9 cellular contexts compared by ENCODE assay signal in genomic region chr20:32790751-32791057, GRCh38.
"Had no signal": no experiment of that assay in that cellular context is flagged by ENCODE, and none has a peak within 500 bp of the region (broad histone marks: within the 10 kb centered on the region; RNA-seq: fewer than 3 reads in every experiment).

No MANE protein-coding gene starts in this region.

- H3K36me3 ChIP-seq: brain microvascular endothelial cell had no signal

- H3K27ac Mint-ChIP-seq: activated CD4-positive, alpha-beta memory T cell treated with anti-CD3 and anti-CD28 coated beads, Interleukin-2, amount 10 ng/mL, durations not matched to agents 7 days and 5 days; activated naive CD4-positive, alpha-beta T cell treated with anti-CD3 and anti-CD28 coated beads for 36 hours; activated naive CD8-positive, alpha-beta T cell; T-helper 1 cell treated with Interleukin-12 subunit alpha and Interleukin-12 subunit beta and Interleukin-4 antibody, amounts not matched to agents 30 μg/mL and 1 μg/mL, for 36 hours had no signal

- H3K4me3 Mint-ChIP-seq: activated CD4-positive, alpha-beta memory T cell treated with anti-CD3 and anti-CD28 coated beads, Interleukin-2, amount 10 ng/mL, durations not matched to agents 7 days and 5 days; activated naive CD4-positive, alpha-beta T cell treated with anti-CD3 and anti-CD28 coated beads for 36 hours; activated naive CD8-positive, alpha-beta T cell; activated T-helper 17 cell treated with anti-CD3 and anti-CD28 coated beads, Interleukin-2, amount 50 U/mL, for 72 hours; T-helper 1 cell treated with Interleukin-12 subunit alpha and Interleukin-12 subunit beta and Interleukin-4 antibody, amounts not matched to agents 30 μg/mL and 1 μg/mL, for 36 hours had no signal

- H3K27me3 ChIP-seq: brain microvascular endothelial cell had no signal

- H3K27ac ChIP-seq: brain microvascular endothelial cell had no signal

- H3K36me3 Mint-ChIP-seq: activated naive CD8-positive, alpha-beta T cell had no signal

- FAIRE-seq: RCC 7860 had no signal

- H3K27me3 Mint-ChIP-seq: activated CD4-positive, alpha-beta memory T cell treated with anti-CD3 and anti-CD28 coated beads, Interleukin-2, amount 10 ng/mL, durations not matched to agents 7 days and 5 days; activated naive CD8-positive, alpha-beta T cell; activated T-helper 17 cell treated with anti-CD3 and anti-CD28 coated beads, Interleukin-2, amount 50 U/mL, for 72 hours had no signal

- H3K9me3 Mint-ChIP-seq: activated CD4-positive, alpha-beta memory T cell treated with anti-CD3 and anti-CD28 coated beads, Interleukin-2, amount 10 ng/mL, durations not matched to agents 7 days and 5 days; activated naive CD4-positive, alpha-beta T cell treated with anti-CD3 and anti-CD28 coated beads for 36 hours; activated T-helper 17 cell treated with anti-CD3 and anti-CD28 coated beads, Interleukin-2, amount 50 U/mL, for 72 hours; T-helper 1 cell treated with Interleukin-12 subunit alpha and Interleukin-12 subunit beta and Interleukin-4 antibody, amounts not matched to agents 30 μg/mL and 1 μg/mL, for 36 hours had no signal

- DNase-seq: activated gamma-delta T cell, NCI-H1436 treated with DMSO at 0.1 percent for 48 hours had no signal
